Comparison of ENCODE assay signal across 8 cellular contexts in the genomic region with DNA sequence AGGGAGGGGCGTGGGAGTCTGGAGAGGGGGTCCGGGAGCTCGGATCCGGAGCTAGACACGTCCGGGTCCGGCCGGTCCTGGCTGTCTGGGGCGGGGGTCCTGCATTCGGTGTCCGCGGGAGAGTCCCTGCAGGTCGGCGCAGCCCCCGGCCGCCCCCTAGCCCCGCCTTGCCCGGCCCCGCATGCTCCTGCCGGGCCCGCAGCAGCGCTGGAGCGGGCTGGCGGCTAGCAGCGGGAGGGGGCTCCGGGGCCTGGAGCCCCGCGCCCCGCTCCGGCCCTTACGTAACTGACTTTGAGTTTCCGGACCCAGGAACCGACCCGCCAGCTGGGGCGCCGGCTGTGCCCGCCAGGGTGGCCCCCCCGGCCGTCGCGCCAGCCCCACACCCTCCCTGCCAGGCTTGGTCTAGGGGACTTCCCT. TPM values are rescaled to one million over a fixed set of nuclear protein-coding genes. Genes with fewer than 3 reads are reported as not detected.
DNase-seq lines count a peak whose midpoint lies in the region; ATAC-seq, FAIRE-seq and TF ChIP-seq lines count a peak whose summit lies in the region.

No MANE protein-coding gene starts in this region.

- no peaks in the 10 kb centered on the region for H3K9me3 Mint-ChIP-seq in stimulated activated naive CD8-positive, alpha-beta T cell treated with anti-CD3 and anti-CD28 coated beads, Interleukin-15, amount 100 ng/mL, for 72 hours

- DNase-seq in NCI-H82 (lab: John Stamatoyannopoulos, UW) (peak; percentile 58), NCI-H82 treated with DMSO at 0.1 percent for 48 hours (lab: John Stamatoyannopoulos, UW; ENCODE audit: unreplicated experiment) (no peak), T-helper 22 cell (ENCODE audit: low read depth) (peak; percentile 68), caudate nucleus (lab: John Stamatoyannopoulos, UW) (peak in 6 of 61 donors; percentile 5 to 45 (median 32)), right lobe of liver (peak; percentile 46 to 66 (median 57)), amniotic stem cell (lab: John Stamatoyannopoulos, UW) (no peak), GM19239 (ENCODE audit: insufficient read length, low spot score) (no peak)
- peak in 1 of 2 donors; percentile 33 for DNase-seq in stimulated activated naive CD8-positive, alpha-beta T cell treated with anti-CD3 and anti-CD28 coated beads, Interleukin-15, amount 100 ng/mL, for 72 hours

- H3K4me3 ChIP-seq in right lobe of liver: peak overlapping the region; percentile 58 to 94 (median 85)

- H3K27ac ChIP-seq in caudate nucleus (ENCODE audit: low read depth, low read length): peak overlapping the region; percentile 73
- H3K27ac ChIP-seq in right lobe of liver: peak overlapping the region; percentile 62 to 87 (median 84)

- ATAC-seq in right lobe of liver: peak; percentile 3 to 19 (median 15)
- ATAC-seq in stimulated activated naive CD8-positive, alpha-beta T cell treated with anti-CD3 and anti-CD28 coated beads, Interleukin-15, amount 100 ng/mL, for 72 hours: peak; percentile 10

- H3K36me3 ChIP-seq in right lobe of liver: no peaks in the 10 kb centered on the region

- intact Hi-C loops in right lobe of liver (cut with DNase I): loop anchor here in 1 of 2 donors (10.0 kb wide), 1 partner anchor 317 kb away; no protein-coding TSS in a partner anchor

- H3K4me1 Mint-ChIP-seq in stimulated activated naive CD8-positive, alpha-beta T cell treated with anti-CD3 and anti-CD28 coated beads, Interleukin-15, amount 100 ng/mL, for 72 hours: peaks cover 71% of the 10 kb centered on the region

- H3K9me3 ChIP-seq in right lobe of liver: no peaks in the 10 kb centered on the region

- no peaks in the 10 kb centered on the region for H3K27me3 ChIP-seq in right lobe of liver

- H3K27me3 Mint-ChIP-seq in stimulated activated naive CD8-positive, alpha-beta T cell treated with anti-CD3 and anti-CD28 coated beads, Interleukin-15, amount 100 ng/mL, for 72 hours: no peaks in the 10 kb centered on the region

- TF ChIP-seq POLR2A in right lobe of liver (IDR thresholded peaks at IDR 0.05): no peak

- H3K4me1 ChIP-seq in right lobe of liver: peaks cover 0 to 21% (median 7%) of the 10 kb centered on the region in 4 donors

- no peak for TF ChIP-seq CTCF in right lobe of liver (IDR thresholded peaks at IDR 0.05)

- peak overlapping the region; percentile 91 to 98 for H3K4me3 Mint-ChIP-seq in stimulated activated naive CD8-positive, alpha-beta T cell treated with anti-CD3 and anti-CD28 coated beads, Interleukin-15, amount 100 ng/mL, for 72 hours

- peak overlapping the region; percentile 93 to 95 for H3K27ac Mint-ChIP-seq in stimulated activated naive CD8-positive, alpha-beta T cell treated with anti-CD3 and anti-CD28 coated beads, Interleukin-15, amount 100 ng/mL, for 72 hours

- WGBS in right lobe of liver (ENCODE audit: insufficient coverage, low coverage, low lambda C conversion rate, missing lambda C conversion rate): no CpG with 5 or more reads among the region's 41 CpGs

- no peak for FAIRE-seq in GM19239 (lab: Jason Lieb, UNC)

RNA-seq across cellular contexts. Expression of gene EPB41, which starts 26.9 kb away (rescaled TPM):
- 10 to 100 TPM; 35.3 to 58.7 (median 49.2) TPM for total RNA-seq in right lobe of liver

Comparison
In these comparisons a context has a peak if more than half of its experiments do, and no peak if none do; other contexts are left out.
1. DNase-seq: peak in NCI-H82 (single experiment), T-helper 22 cell (single experiment) and right lobe of liver (3 of 3); none in NCI-H82 treated with DMSO at 0.1 percent for 48 hours (single experiment), amniotic stem cell (single experiment) and GM19239 (single experiment).